Comparison of ENCODE assay signal across 8 cellular contexts in the genomic region with DNA sequence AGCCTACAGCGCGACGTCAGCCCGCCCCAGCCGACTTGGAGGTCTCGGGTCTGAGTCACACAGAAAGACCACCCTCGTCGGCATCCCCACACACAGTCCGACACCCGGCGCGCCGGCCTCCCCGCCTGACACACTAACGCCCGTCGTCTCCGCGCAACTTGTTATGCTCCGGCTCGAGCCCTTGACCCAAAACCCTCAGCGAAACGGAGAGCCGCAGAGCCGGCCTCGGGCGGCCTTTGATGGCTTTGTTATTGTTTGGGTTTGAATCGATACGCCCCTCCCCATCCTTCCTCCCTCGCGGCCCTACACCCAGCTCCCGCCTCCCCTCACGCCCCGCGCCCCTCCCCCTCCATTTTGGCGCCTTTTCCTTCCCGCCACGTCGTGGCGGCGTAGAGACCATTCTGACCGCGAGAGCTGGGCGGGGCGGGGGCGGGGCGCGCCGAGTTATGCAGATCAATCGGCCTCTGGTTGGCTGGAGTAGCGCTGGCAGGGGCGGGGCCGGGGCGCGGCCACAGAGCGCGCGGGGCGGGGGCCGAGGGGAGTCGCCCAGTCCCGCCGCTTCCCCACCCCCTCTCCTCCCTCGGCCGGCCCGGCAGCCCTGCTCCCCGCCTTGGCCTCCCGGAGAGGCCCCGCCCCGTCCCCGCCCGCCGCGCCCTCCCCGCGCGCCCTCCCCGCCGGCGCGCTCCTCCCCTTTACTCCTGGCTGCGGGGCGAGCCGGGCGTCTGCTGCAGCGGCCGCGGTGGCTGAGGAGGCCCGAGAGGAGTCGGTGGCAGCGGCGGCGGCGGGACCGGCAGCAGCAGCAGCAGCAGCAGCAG. TPM values are rescaled to one million over a fixed set of nuclear protein-coding genes. Genes with fewer than 3 reads are reported as not detected.
DNase-seq lines count a peak whose midpoint lies in the region; ATAC-seq and TF ChIP-seq lines count a peak whose summit lies in the region.

Gene PIM1, plus strand, starts transcription at position 695 of the 815 bp plus-strand sequence. CDS start 424 bp downstream, outside the sequence.

- H3K4me3 Mint-ChIP-seq in activated CD4-positive, alpha-beta memory T cell treated with anti-CD3 and anti-CD28 coated beads for 36 hours, result peak within 1 kb of the TSS; percentile 90

- peaks cover 0 to 26% (median 10%) of the 10 kb centered on the region in 4 donors for H3K4me1 ChIP-seq in right lobe of liver

- DNase-seq in C1 segment of cervical spinal cord (lab: John Stamatoyannopoulos, UW) (peak; percentile 85 to 99 (median 94)), NCI-H82 treated with DMSO at 0.1 percent for 48 hours (lab: John Stamatoyannopoulos, UW; ENCODE audit: unreplicated experiment) (peak; percentile 96), dermis microvascular lymphatic vessel endothelial cell (ENCODE audit: low read depth in 2 of 2) (peak; percentile 66 to 98), right lobe of liver (peak; percentile 100)
- DNase-seq in activated CD4-positive, alpha-beta memory T cell treated with anti-CD3 and anti-CD28 coated beads for 36 hours, result peak; percentile 100
- DNase-seq in stimulated activated CD4-positive, alpha-beta T cell treated with anti-CD3 and anti-CD28 coated beads, Interleukin-4, amount 100 ng/mL, for 24 hours, result peak; percentile 99

- peaks cover 8 to 23% (median 17%) of the 10 kb centered on the region in 4 donors for H3K36me3 ChIP-seq in right lobe of liver

- peak within 1 kb of the TSS; percentile 84 to 96 (median 90) for H3K27ac ChIP-seq in right lobe of liver

- peak within 1 kb of the TSS; percentile 79 to 92 (median 89) for H3K4me3 ChIP-seq in right lobe of liver

- peak; percentile 97 for TF ChIP-seq POLR2A in right lobe of liver (IDR thresholded peaks at IDR 0.05)

- H3K27ac Mint-ChIP-seq in activated CD4-positive, alpha-beta memory T cell treated with anti-CD3 and anti-CD28 coated beads for 36 hours, result peak within 1 kb of the TSS; percentile 97

- POLR2A ChIA-PET in activated CD4-positive, alpha-beta memory T cell treated with anti-CD3 and anti-CD28 coated beads for 36 hours (lab: Charles Lee), result interaction anchor here (0.8 to 9.0 kb wide), 13 partner anchors 9 to 184 kb away, joined by 3 to 166 read pairs (median 5); partner anchors contain the start of gene MTCH1

- no peaks in the 10 kb centered on the region for H3K9me3 Mint-ChIP-seq in activated CD4-positive, alpha-beta memory T cell treated with anti-CD3 and anti-CD28 coated beads for 36 hours

- H3K27me3 ChIP-seq in right lobe of liver, result no peaks in the 10 kb centered on the region

- 0% methylated on average over 49 of the region's 95 CpGs for WGBS in right lobe of liver (ENCODE audit: insufficient coverage, low coverage, low lambda C conversion rate, missing lambda C conversion rate)

- H3K36me3 Mint-ChIP-seq in activated CD4-positive, alpha-beta memory T cell treated with anti-CD3 and anti-CD28 coated beads for 36 hours, result peaks cover 38% of the 10 kb centered on the region

- H3K27me3 Mint-ChIP-seq in activated CD4-positive, alpha-beta memory T cell treated with anti-CD3 and anti-CD28 coated beads for 36 hours, result no peaks in the 10 kb centered on the region

- CTCF ChIA-PET in activated CD4-positive, alpha-beta memory T cell treated with anti-CD3 and anti-CD28 coated beads for 36 hours (lab: Charles Lee), result interaction anchor here (1.1 to 16.6 kb wide), 9 partner anchors 12 to 144 kb away, joined by 3 to 560 read pairs (median 15); partner anchors contain the start of gene TBC1D22B

- peaks cover 32% of the 10 kb centered on the region for H3K4me1 Mint-ChIP-seq in activated CD4-positive, alpha-beta memory T cell treated with anti-CD3 and anti-CD28 coated beads for 36 hours (ENCODE audit: low read depth)

- TF ChIP-seq CTCF in right lobe of liver (IDR thresholded peaks at IDR 0.05), result peak in 1 of 4 donors; percentile 7

- intact Hi-C loops in activated CD4-positive, alpha-beta memory T cell treated with anti-CD3 and anti-CD28 coated beads for 36 hours (cut with micrococcal nuclease), result loop anchor here (1.0 to 10.0 kb wide), 5 partner anchors 14 to 575 kb away; partner anchors contain the start of gene SRSF3
- intact Hi-C loops in right lobe of liver (cut with DNase I), result loop anchor here (5.0 kb wide), 2 partner anchors 112 to 117 kb away; no protein-coding TSS in a partner anchor

- ATAC-seq in GM19372 (IDR thresholded peaks at IDR 0.05; ENCODE audit: low read depth, unreplicated experiment), result peak; percentile 76
- peak; percentile 44 for ATAC-seq in HG03565 (IDR thresholded peaks at IDR 0.05; ENCODE audit: unreplicated experiment)
- peak; percentile 75 to 94 (median 84) for ATAC-seq in right lobe of liver

- no peaks in the 10 kb centered on the region for H3K9me3 ChIP-seq in right lobe of liver

RNA-seq across cellular contexts. Expression of gene PIM1, which starts in this region (rescaled TPM):
- 100 to 1,000 TPM; 204 TPM for total RNA-seq in activated CD4-positive, alpha-beta memory T cell treated with anti-CD3 and anti-CD28 coated beads for 36 hours
- 0.64 and 0.89 TPM in 2 replicates for total RNA-seq in dermis microvascular lymphatic vessel endothelial cell
- total RNA-seq in right lobe of liver, result 10 to 100 TPM in 5 of 6 experiments, 1 to 10 TPM in 1; 5.1 to 45.2 (median 13.0) TPM

Comparison
In these comparisons a context has a peak if more than half of its experiments do, and no peak if none do; other contexts are left out.
1. Peak in every context shown above with its lines: DNase-seq, ATAC-seq, H3K4me3 ChIP-seq and H3K27ac ChIP-seq.
2. RNA of gene PIM1 (total RNA-seq): 204 TPM in activated CD4-positive, alpha-beta memory T cell treated with anti-CD3 and anti-CD28 coated beads for 36 hours; 5.1 to 45.2 TPM in right lobe of liver and 0.64 to 0.89 TPM in dermis microvascular lymphatic vessel endothelial cell; every median in the first group is over 4 times any median in the second.
3. Peak in DNase-seq in dermis microvascular lymphatic vessel endothelial cell; RNA of the gene not detected or under 1 TPM.